Comparison of ENCODE assay signal across 8 cellular contexts in the genomic region with DNA sequence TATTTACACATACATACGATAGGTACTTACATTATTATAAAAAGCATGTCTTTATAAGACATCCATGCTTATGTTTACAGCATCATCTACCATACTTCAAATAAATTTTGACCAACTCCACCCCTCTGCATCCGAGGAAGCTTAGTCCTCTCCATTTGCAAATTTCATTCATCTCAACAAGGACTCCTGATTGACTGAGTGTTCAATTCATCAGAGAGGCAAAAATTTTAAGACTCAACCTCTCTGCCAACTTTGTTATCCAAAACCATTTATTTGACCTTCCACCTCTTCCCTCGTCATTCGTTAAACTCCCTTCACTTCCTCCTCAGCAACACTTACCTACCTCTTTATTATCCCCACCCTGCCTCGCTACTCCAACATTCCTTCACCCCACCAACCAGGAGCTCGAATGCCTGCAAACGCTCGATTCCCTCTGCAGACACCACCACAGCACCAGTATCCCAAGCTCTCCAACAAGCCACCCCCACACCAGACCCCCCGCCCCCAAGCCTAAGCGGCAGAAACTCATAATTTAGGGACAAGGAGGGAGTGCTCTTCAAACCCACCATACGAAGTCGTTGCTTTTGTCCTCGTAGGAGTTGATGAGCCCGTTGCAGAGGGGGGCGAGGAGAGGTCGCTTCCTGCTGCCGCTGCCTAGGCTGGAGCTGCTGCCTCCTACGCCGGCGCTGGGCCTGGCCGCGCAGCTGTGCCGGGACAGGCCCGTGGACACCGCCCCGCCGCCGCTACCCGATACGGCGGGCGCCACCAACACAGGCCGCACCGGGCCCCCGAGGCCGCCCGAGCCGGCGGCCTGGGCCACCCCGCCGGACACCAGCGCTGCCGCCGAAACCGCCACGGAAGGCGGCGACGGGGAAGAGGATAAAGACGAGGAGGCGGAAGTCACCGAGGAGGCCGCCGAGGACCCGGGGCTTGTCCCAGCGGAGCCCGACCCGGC.
A peak's percentile ranks its signal among the peaks of the same experiment; 100 is the strongest.
DNase-seq lines count a peak whose midpoint lies in the region; ATAC-seq and TF ChIP-seq lines count a peak whose summit lies in the region.

No MANE protein-coding gene starts in this region.

- H3K27ac ChIP-seq in RWPE2 (ENCODE audit: poor library complexity, severe bottlenecking) (peak overlapping the region; percentile 80), skin epidermis (peak overlapping the region; percentile 93 to 100 (median 97))

- DNase-seq in DMS53 (lab: John Stamatoyannopoulos, UW), result peak; percentile 81
- peak; percentile 51 for DNase-seq in RWPE2 (ENCODE audit: low spot score)
- peak; percentile 33 to 47 for DNase-seq in T47D (ENCODE audit: low read depth in 1 of 2, low spot score in 1 of 2)
- peak; percentile 60 for DNase-seq in iPS-NIHi11 (ENCODE audit: low spot score)
- DNase-seq in GF-D8 (lab: John Stamatoyannopoulos, UW), result no peak

- no peaks in the 10 kb centered on the region for H3K9me3 ChIP-seq in RWPE2 (ENCODE audit: severe bottlenecking)

- no peak for TF ChIP-seq CTCF in RWPE2 (IDR thresholded peaks at IDR 0.05; ENCODE audit: poor library complexity, severe bottlenecking)

- ATAC-seq in GM19397 (IDR thresholded peaks at IDR 0.05; ENCODE audit: unreplicated experiment) (peak; percentile 26), HG03457 (IDR thresholded peaks at IDR 0.05; ENCODE audit: unreplicated experiment) (peak; percentile 15), RWPE2 (ENCODE audit: low read depth) (peak; percentile 50)

- H3K4me3 ChIP-seq in RWPE2 (ENCODE audit: severe bottlenecking) (peak overlapping the region; percentile 70), skin epidermis (peak overlapping the region; percentile 76 to 99 (median 89))

- H3K27me3 ChIP-seq in RWPE2 (ENCODE audit: insufficient read depth, poor library complexity, severe bottlenecking), result no peaks in the 10 kb centered on the region

- peaks cover 14% of the 10 kb centered on the region for H3K4me1 ChIP-seq in RWPE2 (ENCODE audit: insufficient read depth, poor library complexity, severe bottlenecking)

- H3K36me3 ChIP-seq in RWPE2 (ENCODE audit: low read depth), result no peaks in the 10 kb centered on the region

- in situ Hi-C loops in T47D (cut with HindIII; ENCODE audit: low pct_unique_long_range_greater_than_20kb, low sequenced_read_pairs), result no loop called here
